Comparison of ENCODE assay signal across 8 cellular contexts in the genomic region with DNA sequence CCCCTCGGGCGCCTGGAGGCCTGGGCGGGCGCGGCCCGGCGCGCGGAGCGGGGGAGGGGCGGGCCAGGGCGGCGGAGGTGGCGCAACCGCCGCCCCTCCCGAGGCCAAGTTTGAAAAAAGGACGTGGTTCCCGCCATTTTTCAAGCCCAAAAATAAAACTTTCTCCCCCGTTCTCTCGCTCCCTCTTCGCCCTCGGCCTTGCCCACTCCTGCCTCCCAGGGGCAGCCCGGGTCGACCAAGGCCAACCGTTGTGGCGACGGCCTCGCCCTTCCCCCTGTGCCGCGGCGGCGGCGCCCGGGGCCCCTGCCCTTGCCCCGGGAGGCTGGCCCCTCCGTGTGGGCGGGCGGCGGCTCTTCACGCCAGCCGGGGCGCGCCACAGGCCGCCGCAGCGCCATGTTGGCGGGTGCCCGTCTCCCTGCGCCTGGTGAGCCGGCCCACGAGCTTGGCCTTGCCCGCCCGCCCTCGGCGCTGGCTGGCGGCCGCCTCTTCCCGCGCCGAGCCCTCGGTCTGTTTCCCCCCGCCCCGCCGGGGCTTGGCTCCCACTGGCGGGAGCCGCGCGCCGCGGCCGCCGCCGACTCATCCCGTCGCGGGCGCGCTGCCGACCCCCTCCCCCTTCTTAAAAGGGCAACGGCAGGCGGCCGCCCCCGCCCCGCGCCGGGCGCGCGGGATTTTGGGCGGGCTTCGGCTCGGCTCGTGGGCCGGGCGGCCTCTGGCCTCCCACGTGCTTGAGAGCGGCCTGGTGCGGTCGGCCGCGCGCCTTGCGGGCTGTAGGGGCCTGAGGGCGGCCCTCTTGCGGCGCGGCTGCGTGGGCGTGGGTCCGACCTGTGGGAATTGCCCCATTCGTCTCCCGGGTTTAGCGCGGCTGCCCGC. TPM values are rescaled to one million over a fixed set of nuclear protein-coding genes. Genes with fewer than 3 reads are reported as not detected.
DNase-seq lines count a peak whose midpoint lies in the region; ATAC-seq and TF ChIP-seq lines count a peak whose summit lies in the region.

No MANE protein-coding gene starts in this region.

- intact Hi-C loops in Calu3 (cut with micrococcal nuclease; ENCODE audit: unreplicated experiment), result no loop called here
- intact Hi-C loops in head of caudate nucleus (cut with DNase I), result loop anchor here (5.0 kb wide), 3 partner anchors 62 to 287 kb away; partner anchors contain the start of genes NANS, TRMO and XPA
- intact Hi-C loops in testis (cut with DNase I; ENCODE audit: low total_unique reads), result no loop called here

- no peak for TF ChIP-seq CTCF in Calu3 (IDR thresholded peaks at IDR 0.05; ENCODE audit: unreplicated experiment)
- no peak for TF ChIP-seq CTCF in osteocyte (IDR thresholded peaks at IDR 0.05)
- TF ChIP-seq CTCF in testis (IDR thresholded peaks at IDR 0.05), result no peak

- H3K27me3 Mint-ChIP-seq in Calu3 (ENCODE audit: unreplicated experiment), result no peaks in the 10 kb centered on the region
- no peaks in the 10 kb centered on the region for H3K27me3 Mint-ChIP-seq in activated naive CD8-positive, alpha-beta T cell treated with anti-CD3 and anti-CD28 coated beads for 36 hours
- H3K27me3 Mint-ChIP-seq in osteocyte (ENCODE audit: unreplicated experiment), result peaks cover 3% of the 10 kb centered on the region

- BruUV-seq in Calu3 (replicated peaks; lab: Mats Ljungman, UMichigan), result no TSS peak

- H3K27ac ChIP-seq in testis, result peak overlapping the region; percentile 97 to 99

- H3K36me3 Mint-ChIP-seq in Calu3 (ENCODE audit: insufficient read depth, unreplicated experiment), result peaks cover 35% of the 10 kb centered on the region
- peaks cover 29% of the 10 kb centered on the region for H3K36me3 Mint-ChIP-seq in activated naive CD8-positive, alpha-beta T cell treated with anti-CD3 and anti-CD28 coated beads for 36 hours
- no peaks in the 10 kb centered on the region for H3K36me3 Mint-ChIP-seq in osteocyte (ENCODE audit: unreplicated experiment)

- no peak for TF ChIP-seq POLR2A in testis (IDR thresholded peaks at IDR 0.05)

- H3K9me3 Mint-ChIP-seq in Calu3 (ENCODE audit: low read depth, unreplicated experiment), result no peaks in the 10 kb centered on the region
- H3K9me3 Mint-ChIP-seq in activated naive CD8-positive, alpha-beta T cell treated with anti-CD3 and anti-CD28 coated beads for 36 hours, result no peaks in the 10 kb centered on the region
- H3K9me3 Mint-ChIP-seq in osteocyte (ENCODE audit: unreplicated experiment), result no peaks in the 10 kb centered on the region

- H3K27ac Mint-ChIP-seq in Calu3 (ENCODE audit: unreplicated experiment) (no peak overlapping the region), osteocyte (ENCODE audit: unreplicated experiment) (no peak overlapping the region)
- peak overlapping the region; percentile 81 for H3K27ac Mint-ChIP-seq in activated naive CD8-positive, alpha-beta T cell treated with anti-CD3 and anti-CD28 coated beads for 36 hours

- no peaks in the 10 kb centered on the region for H3K36me3 ChIP-seq in testis (ENCODE audit: low read depth, missing control alignments)

- ATAC-seq in GM21390 (IDR thresholded peaks at IDR 0.05; ENCODE audit: unreplicated experiment) (peak; percentile 24), SK-N-SH treated with all-trans-retinoic acid at 6 μM for 48 hours (peak; percentile 6)

- 0 to 1% methylated on average over 22 to 84 of the region's 116 CpGs for WGBS in testis, 2 donors

- H3K4me1 Mint-ChIP-seq in Calu3 (ENCODE audit: low read depth, unreplicated experiment) (peaks cover 16% of the 10 kb centered on the region), osteocyte (ENCODE audit: unreplicated experiment) (peaks cover 48% of the 10 kb centered on the region)
- peaks cover 62% of the 10 kb centered on the region for H3K4me1 Mint-ChIP-seq in activated naive CD8-positive, alpha-beta T cell treated with anti-CD3 and anti-CD28 coated beads for 36 hours

- DNase-seq in Calu3 (peak; percentile 69), head of caudate nucleus (peak; percentile 29 to 91 (median 78)), osteocyte (ENCODE audit: extremely low spot score, unreplicated experiment) (peak; percentile 90), testis (peak; percentile 76)
- peak; percentile 60 for DNase-seq in Jurkat, Clone E6-1 (ENCODE audit: low read depth, low spot score)
- DNase-seq in activated naive CD8-positive, alpha-beta T cell treated with anti-CD3 and anti-CD28 coated beads for 36 hours, result peak; percentile 88

- H3K4me1 ChIP-seq in testis, result peaks cover 15% of the 10 kb centered on the region

- peak overlapping the region; percentile 72 for H3K4me3 Mint-ChIP-seq in Calu3 (ENCODE audit: low read depth, unreplicated experiment)
- peak overlapping the region; percentile 73 for H3K4me3 Mint-ChIP-seq in activated naive CD8-positive, alpha-beta T cell treated with anti-CD3 and anti-CD28 coated beads for 36 hours
- peak overlapping the region; percentile 68 for H3K4me3 Mint-ChIP-seq in osteocyte (ENCODE audit: unreplicated experiment)

- H3K27me3 ChIP-seq in testis, result no peaks in the 10 kb centered on the region

- peak overlapping the region; percentile 77 for H3K4me3 ChIP-seq in Jurkat, Clone E6-1 (ENCODE audit: low read length)
- peak overlapping the region; percentile 99 for H3K4me3 ChIP-seq in testis

- no peaks in the 10 kb centered on the region for H3K9me3 ChIP-seq in testis

- CTCF ChIA-PET in Calu3 (lab: Charles Lee), result no interaction called here

TF ChIP-seq in SK-N-SH treated with all-trans-retinoic acid at 6 μM for 48 hours, 23 proteins besides CTCF, POLR2A, EP300 and RAD21 (continues in another document):
- no peak for TF ChIP-seq GLIS3 (CRISPR knock-in tag; IDR thresholded peaks at IDR 0.05)
- TF ChIP-seq ESRRG (CRISPR knock-in tag; IDR thresholded peaks at IDR 0.05), result no peak
- no peak for TF ChIP-seq ISL1 (CRISPR knock-in tag; IDR thresholded peaks at IDR 0.05)
- no peak for TF ChIP-seq ZNF565 (CRISPR knock-in tag; conservative IDR thresholded peaks at IDR 0.05; ENCODE audit: low read depth)
- TF ChIP-seq ZFP3 (CRISPR knock-in tag; IDR thresholded peaks at IDR 0.05), result no peak
- no peak for TF ChIP-seq SNAI2 (CRISPR knock-in tag; IDR thresholded peaks at IDR 0.05)
- no peak; the same call in 1 of the 2 replicates for TF ChIP-seq ZC3H10 (CRISPR knock-in tag; IDR thresholded peaks at IDR 0.05)
- TF ChIP-seq, protein P1, sequence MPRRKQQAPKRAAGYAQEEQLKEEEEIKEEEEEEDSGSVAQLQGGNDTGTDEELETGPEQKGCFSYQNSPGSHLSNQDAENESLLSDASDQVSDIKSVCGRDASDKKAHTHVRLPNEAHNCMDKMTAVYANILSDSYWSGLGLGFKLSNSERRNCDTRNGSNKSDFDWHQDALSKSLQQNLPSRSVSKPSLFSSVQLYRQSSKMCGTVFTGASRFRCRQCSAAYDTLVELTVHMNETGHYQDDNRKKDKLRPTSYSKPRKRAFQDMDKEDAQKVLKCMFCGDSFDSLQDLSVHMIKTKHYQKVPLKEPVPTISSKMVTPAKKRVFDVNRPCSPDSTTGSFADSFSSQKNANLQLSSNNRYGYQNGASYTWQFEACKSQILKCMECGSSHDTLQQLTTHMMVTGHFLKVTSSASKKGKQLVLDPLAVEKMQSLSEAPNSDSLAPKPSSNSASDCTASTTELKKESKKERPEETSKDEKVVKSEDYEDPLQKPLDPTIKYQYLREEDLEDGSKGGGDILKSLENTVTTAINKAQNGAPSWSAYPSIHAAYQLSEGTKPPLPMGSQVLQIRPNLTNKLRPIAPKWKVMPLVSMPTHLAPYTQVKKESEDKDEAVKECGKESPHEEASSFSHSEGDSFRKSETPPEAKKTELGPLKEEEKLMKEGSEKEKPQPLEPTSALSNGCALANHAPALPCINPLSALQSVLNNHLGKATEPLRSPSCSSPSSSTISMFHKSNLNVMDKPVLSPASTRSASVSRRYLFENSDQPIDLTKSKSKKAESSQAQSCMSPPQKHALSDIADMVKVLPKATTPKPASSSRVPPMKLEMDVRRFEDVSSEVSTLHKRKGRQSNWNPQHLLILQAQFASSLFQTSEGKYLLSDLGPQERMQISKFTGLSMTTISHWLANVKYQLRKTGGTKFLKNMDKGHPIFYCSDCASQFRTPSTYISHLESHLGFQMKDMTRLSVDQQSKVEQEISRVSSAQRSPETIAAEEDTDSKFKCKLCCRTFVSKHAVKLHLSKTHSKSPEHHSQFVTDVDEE (CRISPR knock-in tag; IDR thresholded peaks at IDR 0.05), result no peak
- no peak for TF ChIP-seq TCF4 (CRISPR knock-in tag; IDR thresholded peaks at IDR 0.05; ENCODE audit: borderline replicate concordance)
- TF ChIP-seq OSR1 (CRISPR knock-in tag; IDR thresholded peaks at IDR 0.05), result no peak
- TF ChIP-seq, protein P2, sequence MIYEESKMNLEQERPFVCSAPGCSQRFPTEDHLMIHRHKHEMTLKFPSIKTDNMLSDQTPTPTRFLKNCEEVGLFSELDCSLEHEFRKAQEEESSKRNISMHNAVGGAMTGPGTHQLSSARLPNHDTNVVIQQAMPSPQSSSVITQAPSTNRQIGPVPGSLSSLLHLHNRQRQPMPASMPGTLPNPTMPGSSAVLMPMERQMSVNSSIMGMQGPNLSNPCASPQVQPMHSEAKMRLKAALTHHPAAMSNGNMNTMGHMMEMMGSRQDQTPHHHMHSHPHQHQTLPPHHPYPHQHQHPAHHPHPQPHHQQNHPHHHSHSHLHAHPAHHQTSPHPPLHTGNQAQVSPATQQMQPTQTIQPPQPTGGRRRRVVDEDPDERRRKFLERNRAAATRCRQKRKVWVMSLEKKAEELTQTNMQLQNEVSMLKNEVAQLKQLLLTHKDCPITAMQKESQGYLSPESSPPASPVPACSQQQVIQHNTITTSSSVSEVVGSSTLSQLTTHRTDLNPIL (CRISPR knock-in tag; IDR thresholded peaks at IDR 0.05; ENCODE audit: low read depth), result no peak
- TF ChIP-seq CSDC2 (CRISPR knock-in tag; IDR thresholded peaks at IDR 0.05), result no peak

RNA-seq across cellular contexts. Expression of gene ANP32B, which starts 1.3 kb away (rescaled TPM):
- 118 and 135 TPM in 2 replicates for total RNA-seq in Calu3 (2022)
- polyA plus RNA-seq in Jurkat, Clone E6-1 (2012; ENCODE audit: insufficient read depth, insufficient read length), result 656 TPM
- 100 to 1,000 TPM; 397 to 405 TPM for total RNA-seq in activated naive CD8-positive, alpha-beta T cell treated with anti-CD3 and anti-CD28 coated beads for 36 hours
- total RNA-seq in osteocyte, result 114 and 117 TPM in 2 replicates
- 10 to 100 TPM; 33.8 to 54.3 TPM for total RNA-seq in testis
- 89.6 TPM for polyA plus RNA-seq in testis (ENCODE audit: insufficient read depth, low read depth, low replicate concordance)

RNA-seq across cellular contexts. Expression of gene HEMGN, which starts 46.5 kb away (rescaled TPM):
- not detected in 2 replicates for total RNA-seq in Calu3 (2022)
- polyA plus RNA-seq in Jurkat, Clone E6-1 (2012; ENCODE audit: insufficient read depth, insufficient read length), result 1.1 TPM
- total RNA-seq in activated naive CD8-positive, alpha-beta T cell treated with anti-CD3 and anti-CD28 coated beads for 36 hours, result 1 to 10 TPM; 1.9 to 2.6 TPM
- not detected in 2 replicates for total RNA-seq in osteocyte
- 10 to 100 TPM; 11.8 to 43.5 TPM for total RNA-seq in testis
- 22.2 TPM for polyA plus RNA-seq in testis (ENCODE audit: insufficient read depth, low read depth, low replicate concordance)

Comparison
In these comparisons a context has a peak if more than half of its experiments do, and no peak if none do; other contexts are left out.
1. Peak in every context shown above with its lines: DNase-seq, ATAC-seq, H3K4me3 ChIP-seq and H3K27ac ChIP-seq.